Comparison of ENCODE assay signal across 22 cellular contexts in the genomic region with DNA sequence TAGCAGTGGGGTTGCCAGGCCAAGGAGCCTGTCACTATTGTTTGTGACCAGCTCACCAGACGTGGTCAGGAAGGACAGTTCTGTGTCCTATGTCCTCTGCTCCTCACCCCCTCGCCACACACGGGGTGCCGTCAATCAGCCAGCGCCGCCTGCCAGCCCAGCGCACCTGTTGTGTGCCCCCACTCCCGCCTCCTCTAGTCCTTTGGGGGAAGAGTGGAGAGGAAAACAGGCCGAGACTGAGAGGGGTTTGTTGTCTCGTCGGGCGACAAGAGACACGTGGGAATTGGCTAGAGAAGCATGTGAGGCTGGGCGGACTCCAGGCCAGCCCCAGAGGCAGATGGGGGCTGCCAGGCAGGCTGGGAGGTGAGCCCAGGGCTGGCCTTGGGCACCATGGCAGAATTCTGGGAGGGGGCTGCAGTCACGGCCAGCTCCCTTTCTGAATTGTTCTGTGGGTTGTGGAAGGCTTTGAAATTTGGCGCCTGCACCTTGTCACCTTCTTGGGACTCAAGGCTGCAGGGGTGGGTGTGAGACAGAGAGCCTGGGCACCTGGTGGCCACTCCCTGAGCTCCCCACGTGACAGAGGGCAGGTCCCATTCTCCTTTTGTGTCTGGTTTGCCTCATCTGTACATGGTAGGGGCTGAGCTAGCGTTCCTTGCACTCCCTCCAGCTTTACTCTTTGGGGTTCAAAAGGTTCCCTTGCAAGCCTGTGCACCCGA. TPM values are rescaled to one million over a fixed set of nuclear protein-coding genes. Genes with fewer than 3 reads are reported as not detected.
DNase-seq lines count a peak whose midpoint lies in the region; ATAC-seq, FAIRE-seq and TF ChIP-seq lines count a peak whose summit lies in the region.
"Had no signal": no experiment of that assay in that cellular context is flagged by ENCODE, and none has a peak within 500 bp of the region (broad histone marks: within the 10 kb centered on the region; RNA-seq: fewer than 3 reads in every experiment).

No MANE protein-coding gene starts in this region.

- peaks cover 22% of the 10 kb centered on the region for H3K79me2 ChIP-seq in K562 (ENCODE audit: control insufficient read depth, insufficient read depth, low read length)

- no peaks in the 10 kb centered on the region for H3K36me3 ChIP-seq in K562 (ENCODE audit: control insufficient read depth, insufficient read depth, low read length)
- H3K36me3 ChIP-seq in thyroid gland: no peaks in the 10 kb centered on the region
- H3K36me3 ChIP-seq: transverse colon had no signal

- H4K20me1 ChIP-seq in K562 (replicated peaks; ENCODE audit: control insufficient read depth, insufficient read depth, low read length): peaks cover 12% of the 10 kb centered on the region

- BruUV-seq in K562 (replicated peaks; lab: Mats Ljungman, UMichigan): no TSS peak

- CTCF ChIA-PET in K562 (lab: Yijun Ruan, JAX; ENCODE audit: low intra/inter-chr PET ratio): no interaction called here

- H3K9me3 Mint-ChIP-seq in mesothelial cell of epicardium: no peaks in the 10 kb centered on the region
- H3K9me3 Mint-ChIP-seq: activated naive CD4-positive, alpha-beta T cell treated with anti-CD3 and anti-CD28 coated beads, Interleukin-2, amount 50 U/mL, for 24 hours; dendritic cell treated with granulocyte-macrophage colony-stimulating factor and Interleukin-4, amounts not matched to agents 40 ng/mL and 50 ng/mL, for 4 days had no signal

- H3K4me3 ChIP-seq in K562 (no peak overlapping the region), thyroid gland (replicated peaks in 1 of 3) (no peak overlapping the region)
- H3K4me3 ChIP-seq: body of pancreas, transverse colon had no signal

- POLR2A ChIA-PET in K562 (lab: Yijun Ruan, JAX): interaction anchor here (1.2 to 2.6 kb wide), 4 partner anchors 10 to 290 kb away, joined by 3 to 14 read pairs (median 4); no protein-coding TSS in a partner anchor

- no peak overlapping the region for H3K27ac ChIP-seq in K562 (ENCODE audit: extremely low read depth, low read depth, low read length)
- peak overlapping the region in 1 of 3 donors; percentile 10 for H3K27ac ChIP-seq in thyroid gland
- H3K27ac ChIP-seq: body of pancreas, transverse colon had no signal

- ATAC-seq in K562 (no peak), GM19035 (IDR thresholded peaks at IDR 0.05; ENCODE audit: unreplicated experiment) (no peak), HG03175 (IDR thresholded peaks at IDR 0.05; ENCODE audit: unreplicated experiment) (no peak), HG03432 (IDR thresholded peaks at IDR 0.05; ENCODE audit: unreplicated experiment) (no peak)
- ATAC-seq: activated CD4-positive, alpha-beta T cell treated with anti-CD3 and anti-CD28 coated beads for 36 hours; body of pancreas had no signal

- H3K27me3 ChIP-seq in K562 (ENCODE audit: control insufficient read depth in 2 of 2, insufficient read depth in 2 of 2, low read length in 2 of 2) (no peaks in the 10 kb centered on the region), thyroid gland (no peaks in the 10 kb centered on the region)
- H3K27me3 ChIP-seq: body of pancreas, transverse colon had no signal

- no peaks in the 10 kb centered on the region; the same call in 1 of the 2 replicates for H3K9me3 ChIP-seq in K562 (replicated peaks; ENCODE audit: control insufficient read depth, insufficient read depth, low read depth, low read length)
- H3K9me3 ChIP-seq in thyroid gland: no peaks in the 10 kb centered on the region
- H3K9me3 ChIP-seq: body of pancreas, transverse colon had no signal

- no peak overlapping the region for H3K4me2 ChIP-seq in K562 (ENCODE audit: insufficient read depth, low read length)

- H3K36me3 Mint-ChIP-seq in mesothelial cell of epicardium: peaks cover 6% of the 10 kb centered on the region

- 63% methylated on average over 13 of the region's 19 CpGs for WGBS in K562 (ENCODE audit: insufficient coverage, low coverage, missing lambda C conversion rate)
- 72 to 75% methylated on average over 18 to 19 of the region's 19 CpGs for WGBS in thyroid gland, 2 donors

- H3K4me3 Mint-ChIP-seq in mesothelial cell of epicardium: peak overlapping the region; percentile 20
- H3K4me3 Mint-ChIP-seq: activated CD4-positive, alpha-beta T cell treated with anti-CD3 and anti-CD28 coated beads for 36 hours; activated naive CD4-positive, alpha-beta T cell treated with anti-CD3 and anti-CD28 coated beads, Interleukin-2, amount 50 U/mL, for 24 hours; dendritic cell treated with granulocyte-macrophage colony-stimulating factor and Interleukin-4, amounts not matched to agents 40 ng/mL and 50 ng/mL, for 4 days had no signal

- peaks cover 55% of the 10 kb centered on the region for H3K4me1 Mint-ChIP-seq in mesothelial cell of epicardium

- TF ChIP-seq EP300 in K562 (IDR thresholded peaks at IDR 0.05; ENCODE audit: low read length): no peak

- TF ChIP-seq CTCF in K562 (IDR thresholded peaks at IDR 0.05 in 2 of 3, conservative IDR thresholded peaks at IDR 0.05 in 1 of 3; ENCODE audit: insufficient read depth in 2 of 3, low read depth in 1 of 3, low read length in 3 of 3): no peak
- TF ChIP-seq CTCF in mesothelial cell of epicardium (IDR thresholded peaks at IDR 0.05; ENCODE audit: unreplicated experiment): no peak
- no peak for TF ChIP-seq CTCF in thyroid gland (IDR thresholded peaks at IDR 0.05)

- H3K4me1 ChIP-seq in K562 (replicated peaks in 1 of 2; ENCODE audit: control insufficient read depth in 2 of 2, insufficient read depth in 2 of 2, low read length in 2 of 2) (peaks cover 15 to 47% of the 10 kb centered on the region in 2 experiments; a peak in 4 of 5 replicates), thyroid gland (peaks cover 15 to 22% of the 10 kb centered on the region in 2 donors)
- H3K4me1 ChIP-seq: body of pancreas had no signal

- in situ Hi-C loops in K562 (cut with MboI): no loop called here

- no peak for FAIRE-seq in K562 (lab: Jason Lieb, UNC)

- peak overlapping the region; percentile 97 for H3K27ac Mint-ChIP-seq in mesothelial cell of epicardium
- H3K27ac Mint-ChIP-seq: activated CD4-positive, alpha-beta T cell treated with anti-CD3 and anti-CD28 coated beads for 36 hours; activated naive CD4-positive, alpha-beta T cell treated with anti-CD3 and anti-CD28 coated beads, Interleukin-2, amount 50 U/mL, for 24 hours; dendritic cell treated with granulocyte-macrophage colony-stimulating factor and Interleukin-4, amounts not matched to agents 40 ng/mL and 50 ng/mL, for 4 days had no signal

- H3K9me1 ChIP-seq in K562 (ENCODE audit: control insufficient read depth, insufficient read depth, low read length): no peaks in the 10 kb centered on the region

- DNase-seq in activated naive CD4-positive, alpha-beta T cell treated with anti-CD3 and anti-CD28 coated beads, Interleukin-2, amount 50 U/mL, for 16 hours: peak; percentile 4
- DNase-seq in activated naive CD4-positive, alpha-beta T cell (lab: John Stamatoyannopoulos, UW): no peak
- DNase-seq in K562 (ENCODE audit: extremely low read depth in 1 of 4, low spot score in 3 of 4) (no peak), mesothelial cell of epicardium (ENCODE audit: low spot score in 2 of 2, unreplicated experiment in 2 of 2) (no peak), thyroid gland (peak; percentile 49 to 54)
- DNase-seq: ACHN; activated CD4-positive, alpha-beta T cell treated with anti-CD3 and anti-CD28 coated beads for 36 hours; activated CD8-positive, alpha-beta memory T cell treated with anti-CD3 and anti-CD28 coated beads, Interleukin-2, amount 50 U/mL, for 4 hours; body of pancreas; COR-L47; GF-D8; naive B cell; SIG-M5; stimulated activated CD4-positive, alpha-beta T cell treated with anti-CD3 and anti-CD28 coated beads, Interleukin-4, amount 100 ng/mL, for 1 hour; stimulated activated CD8-positive, alpha-beta memory T cell treated with anti-CD3 and anti-CD28 coated beads, Interleukin-4, amount 100 ng/mL, for 48 hours; T-helper 9 cell; transverse colon had no signal

- H3K9ac ChIP-seq in K562 (ENCODE audit: insufficient read depth in 1 of 2, low read depth in 2 of 2, low read length in 2 of 2): peak overlapping the region in 1 of 2 experiments; percentile 65; a peak in 1 of 4 replicates

- intact Hi-C loops in K562 (cut with micrococcal nuclease): no loop called here
- intact Hi-C loops in thyroid gland (cut with DNase I): loop anchor here (10.0 kb wide), 1 partner anchor 182 kb away; a partner anchor contains a TSS

- H2AFZ ChIP-seq in K562 (ENCODE audit: low read depth, low read length): peak overlapping the region; percentile 51

- H3K27me3 Mint-ChIP-seq in mesothelial cell of epicardium (ENCODE audit: low read depth): no peaks in the 10 kb centered on the region
- H3K27me3 Mint-ChIP-seq: activated CD4-positive, alpha-beta T cell treated with anti-CD3 and anti-CD28 coated beads for 36 hours; activated naive CD4-positive, alpha-beta T cell treated with anti-CD3 and anti-CD28 coated beads, Interleukin-2, amount 50 U/mL, for 24 hours had no signal

- TF ChIP-seq POLR2A in K562 (conservative IDR thresholded peaks at IDR 0.05): no peak
- TF ChIP-seq POLR2A in thyroid gland (IDR thresholded peaks at IDR 0.05): peak in 1 of 2 donors; percentile 6

- no peak for TF ChIP-seq RAD21 in K562 (CRISPR knock-in tag; conservative IDR thresholded peaks at IDR 0.05 in 1 of 2, IDR thresholded peaks at IDR 0.05 in 1 of 2)

TF ChIP-seq in K562, 482 proteins besides CTCF, POLR2A, EP300 and RAD21 (continues in another document):
- TF ChIP-seq KDM1A (IDR thresholded peaks at IDR 0.05): no peak
- TF ChIP-seq POLR2G (IDR thresholded peaks at IDR 0.05; ENCODE audit: low read depth, low read length): 0 out of 2 replicates have a peak, but pooled peaks have one; percentile 2
- no peak for TF ChIP-seq ZNF253 (CRISPR knock-in tag; conservative IDR thresholded peaks at IDR 0.05)
- no peak for TF ChIP-seq IRF2 (CRISPR knock-in tag; IDR thresholded peaks at IDR 0.05)

RNA-seq across cellular contexts. Expression of a gene that starts 3.1 kb away (rescaled TPM):
- 32.7 and 48.2 TPM in 2 replicates for total RNA-seq in K562 (2011; cell fraction: chromatin; rRNA removed; ENCODE audit: low replicate concordance)
- 15.8 and 20.9 TPM in 2 replicates for total RNA-seq in K562 (2011; cell fraction: nucleolus; rRNA removed)
- total RNA-seq in K562 (2011; cell fraction: nucleoplasm; rRNA removed): 36.4 and 61.6 TPM in 2 replicates
- total RNA-seq in K562 (2014; rRNA removed) (1.2 and 1.3 TPM in 2 replicates), K562 (2014; rRNA removed; fragmentation: Illumina TruSeq; extraction: Trizol) (2.0 TPM in 2 replicates), K562 (2015; rRNA removed; fragmentation: Illumina TruSeq; extraction: Trizol) (2.2 and 2.3 TPM in 2 replicates), K562 (2021) (1.4 and 1.7 TPM in 2 replicates), mesothelial cell of epicardium (30.5 to 35.1 TPM (median 31.9 TPM) in 3 replicates), thyroid gland (1 to 10 TPM; 2.0 to 4.1 (median 3.2) TPM)
- polyA plus RNA-seq in K562 (2011; rRNA removed) (0.74 and 0.92 TPM in 2 replicates), K562 (2014; fragmentation: Illumina TruSeq; extraction: Trizol) (0.48 and 0.51 TPM in 2 replicates), K562 (2014; fragmentation: Nextera tagmentation; extraction: Ambion mirVana) (under 1 TPM; 0.04 to 0.17 TPM), K562 (2014; rRNA removed) (0.50 and 0.64 TPM in 2 replicates)
- 0.06 and 0.15 TPM in 2 replicates for polyA plus RNA-seq in K562 (2011; cell fraction: cytosol; rRNA removed)
- polyA plus RNA-seq in K562 (2011; cell fraction: nucleus; rRNA removed): 5.9 and 6.5 TPM in 2 replicates
- 0.38 and 0.66 TPM in 2 replicates for polyA plus RNA-seq in K562 (2012)
- polyA minus RNA-seq in K562 (2011; rRNA and poly(A)+ RNA removed): 7.7 and 12.9 TPM in 2 replicates
- 0.48 and 1.0 TPM in 2 replicates for polyA minus RNA-seq in K562 (2011; cell fraction: cytosol; rRNA and poly(A)+ RNA removed)
- 15.9 and 28.0 TPM in 2 replicates for polyA minus RNA-seq in K562 (2011; cell fraction: nucleus; rRNA and poly(A)+ RNA removed)

Comparison
In these comparisons a context has a peak if more than half of its experiments do, and no peak if none do; other contexts are left out.
1. DNase-seq: peak in activated naive CD4-positive, alpha-beta T cell treated with anti-CD3 and anti-CD28 coated beads, Interleukin-2, amount 50 U/mL, for 16 hours (single experiment) and thyroid gland (2 of 2); none in activated naive CD4-positive, alpha-beta T cell (0 of 4), K562 (0 of 4) and mesothelial cell of epicardium (0 of 2).